ENCODE assay signal across 9 cellular contexts in the genomic region with DNA sequence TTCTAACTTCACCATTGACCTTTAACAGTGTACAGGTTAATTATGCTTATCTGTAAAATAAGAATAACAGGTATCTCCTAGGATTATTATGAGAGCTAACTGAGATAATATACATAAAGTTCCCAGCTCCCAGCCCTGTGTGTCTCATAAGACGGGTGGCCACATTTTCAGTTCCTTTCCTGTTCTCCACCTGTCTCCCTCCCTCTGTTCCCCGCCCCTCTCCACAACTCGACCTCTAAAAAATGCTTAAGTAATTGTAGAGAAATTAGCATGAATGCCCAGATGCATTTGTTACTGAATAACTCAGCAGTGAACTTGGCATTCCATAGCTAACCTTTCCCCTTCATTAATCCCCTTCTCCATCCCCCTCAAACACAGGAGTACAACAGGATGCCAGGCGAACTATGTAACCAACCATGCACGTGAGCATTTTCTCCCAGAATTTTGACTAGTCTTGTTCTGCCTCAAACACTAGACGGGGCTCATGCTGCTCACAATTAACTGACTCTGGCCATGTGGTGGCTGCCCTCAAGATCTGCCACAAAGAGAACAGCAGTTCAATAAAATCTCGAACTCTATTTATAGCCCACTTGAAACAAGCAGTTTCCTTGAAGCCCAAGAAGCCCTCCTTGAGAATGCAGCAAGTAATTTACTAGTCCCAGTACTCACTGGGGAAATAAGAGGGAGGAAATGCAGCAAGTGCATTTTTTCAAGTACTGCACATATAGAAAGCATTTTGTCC.
DNase-seq lines count a peak whose midpoint lies in the region; ATAC-seq, FAIRE-seq and TF ChIP-seq lines count a peak whose summit lies in the region.
"Had no signal": no experiment of that assay in that cellular context is flagged by ENCODE, and none has a peak within 500 bp of the region (broad histone marks: within the 10 kb centered on the region; RNA-seq: fewer than 3 reads in every experiment).

No MANE protein-coding gene starts in this region.

- peak overlapping the region; percentile 27 to 29 for H3K4me3 ChIP-seq in kidney (ENCODE audit: low read length in 2 of 2)

- H3K9me3 ChIP-seq in kidney (ENCODE audit: control insufficient read depth in 1 of 2, low read length in 2 of 2): no peaks in the 10 kb centered on the region

- TF ChIP-seq CTCF in kidney (IDR thresholded peaks at IDR 0.05; ENCODE audit: borderline replicate concordance, extremely low read depth, insufficient read depth): peak; percentile 45

- DNase-seq in DMS53 (lab: John Stamatoyannopoulos, UW) (peak; percentile 39), DMS53 treated with DMSO at 0.1 percent for 48 hours (lab: John Stamatoyannopoulos, UW; ENCODE audit: unreplicated experiment) (no peak), HT1080 (ENCODE audit: low read depth) (peak; percentile 79), UCSD-AML1 (lab: John Stamatoyannopoulos, UW; ENCODE audit: unreplicated experiment) (peak; percentile 14), kidney (no peak), D341Med (ENCODE audit: low spot score) (no peak)

- FAIRE-seq in kidney (lab: Jason Lieb, UNC): peak; percentile 91

- H3K27ac ChIP-seq in kidney (ENCODE audit: low read depth in 2 of 2, low read length in 2 of 2): peak overlapping the region; percentile 76 to 88
- H3K27ac ChIP-seq: 22Rv1 had no signal

- intact Hi-C loops in kidney (cut with DNase I): no loop called here

- peaks cover 12 to 22% of the 10 kb centered on the region in 2 donors for H3K4me1 ChIP-seq in kidney (ENCODE audit: control insufficient read depth in 1 of 2, insufficient read depth in 1 of 2, low read depth in 1 of 2, low read length in 2 of 2)

- H3K36me3 ChIP-seq in kidney (ENCODE audit: control insufficient read depth in 1 of 2, insufficient read depth in 2 of 2, low read length in 2 of 2): no peaks in the 10 kb centered on the region

- peak overlapping the region in 1 of 2 donors; percentile 59 for H3K9ac ChIP-seq in kidney (ENCODE audit: low read length in 2 of 2)

- no peak for ATAC-seq in GM18502 (IDR thresholded peaks at IDR 0.05; ENCODE audit: poor library complexity, unreplicated experiment)
- ATAC-seq in HG02571 (IDR thresholded peaks at IDR 0.05; ENCODE audit: unreplicated experiment): no peak

Comparison
In these comparisons a context has a peak if more than half of its experiments do, and no peak if none do; other contexts are left out.
1. DNase-seq: peak in DMS53 (single experiment), HT1080 (single experiment) and UCSD-AML1 (single experiment); none in DMS53 treated with DMSO at 0.1 percent for 48 hours (single experiment), kidney (single experiment) and D341Med (single experiment).